ENCODE assay signal across 15 cellular contexts in the genomic region with DNA sequence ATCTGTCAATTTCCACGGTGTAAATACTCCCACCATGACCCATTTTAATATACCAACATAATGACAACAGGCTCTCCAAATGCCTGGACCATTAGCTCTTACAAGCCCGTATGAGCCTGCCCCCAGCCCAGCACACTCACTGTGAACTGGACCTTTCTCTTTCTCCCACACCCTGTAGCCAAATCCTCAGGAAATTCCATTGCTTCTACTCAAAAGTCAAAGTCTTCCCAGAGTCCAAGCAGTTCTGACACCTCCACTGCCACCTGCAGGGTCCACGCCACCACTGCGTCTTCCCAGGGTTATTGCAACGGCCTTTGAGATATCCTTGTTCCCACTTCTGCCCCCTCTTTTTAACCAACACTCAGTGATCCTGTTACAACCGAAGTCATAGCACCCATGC.
A peak's percentile ranks its signal among the peaks of the same experiment; 100 is the strongest.
DNase-seq lines count a peak whose midpoint lies in the region; ATAC-seq lines count a peak whose summit lies in the region.
"Had no signal": no experiment of that assay in that cellular context is flagged by ENCODE, and none has a peak within 500 bp of the region (broad histone marks: within the 10 kb centered on the region; RNA-seq: fewer than 3 reads in every experiment).

No MANE protein-coding gene starts in this region.

- no peak overlapping the region for H2BK12ac ChIP-seq in trophoblast cell (ENCODE audit: low read length)

- H3K18ac ChIP-seq in trophoblast cell (ENCODE audit: low read length): no peak overlapping the region

- no peak overlapping the region for H4K12ac ChIP-seq in trophoblast cell (ENCODE audit: low read depth, low read length)

- H2BK120ac ChIP-seq in trophoblast cell (ENCODE audit: insufficient read depth, low read length, poor library complexity): no peak overlapping the region

- H3K27ac ChIP-seq in trophoblast cell (ENCODE audit: low read depth, low read length): no peak overlapping the region
- H3K27ac ChIP-seq: HL-60, prostate gland had no signal

- no peak overlapping the region for H3K4me3 ChIP-seq in trophoblast cell (ENCODE audit: low read depth, low read length)
- H3K4me3 ChIP-seq: prostate gland had no signal

- H3K4me2 ChIP-seq in trophoblast cell (ENCODE audit: low read length): no peak overlapping the region

- no peak overlapping the region for H2BK5ac ChIP-seq in trophoblast cell (ENCODE audit: low read depth, low read length, poor library complexity)

- H3K79me2 ChIP-seq in trophoblast cell (ENCODE audit: control insufficient read depth, insufficient read depth, low read length, poor library complexity): no peaks in the 10 kb centered on the region

- no peak overlapping the region for H3K14ac ChIP-seq in trophoblast cell (ENCODE audit: low read length)

- H3K27me3 ChIP-seq in trophoblast cell (ENCODE audit: insufficient read depth, low read length): no peaks in the 10 kb centered on the region

- peaks cover 1% of the 10 kb centered on the region for H3K9me3 ChIP-seq in trophoblast cell (ENCODE audit: insufficient read depth, low read depth, low read length)
- H3K9me3 ChIP-seq: prostate gland had no signal

- WGBS in trophoblast cell (ENCODE audit: extremely low coverage, insufficient coverage, insufficient read length): no CpG with 5 or more reads among the region's 6 CpGs

- H2AFZ ChIP-seq in trophoblast cell (ENCODE audit: insufficient read depth, low read length, poor library complexity): no peak overlapping the region

- peaks cover 5 to 9% of the 10 kb centered on the region in 2 experiments for H3K4me1 ChIP-seq in trophoblast cell (ENCODE audit: control insufficient read depth in 1 of 2, insufficient read depth in 2 of 2, low read length in 2 of 2)
- H3K4me1 ChIP-seq: prostate gland had no signal

- H3K9ac ChIP-seq in trophoblast cell (ENCODE audit: low read length): no peak overlapping the region

- ATAC-seq in HG03025 (IDR thresholded peaks at IDR 0.05; ENCODE audit: low FRiP score, unreplicated experiment): no peak
- no peak for ATAC-seq in HG03108 (IDR thresholded peaks at IDR 0.05; ENCODE audit: unreplicated experiment)
- ATAC-seq: activated CD8-positive, alpha-beta memory T cell treated with anti-CD3 and anti-CD28 coated beads, Interleukin-2, amount 10 ng/mL, durations not matched to agents 7 days and 5 days; activated naive CD8-positive, alpha-beta T cell treated with anti-CD3 and anti-CD28 coated beads, Interleukin-2, amount 50 U/mL, for 24 hours had no signal

- H3K23ac ChIP-seq in trophoblast cell (ENCODE audit: low read length): no peak overlapping the region

- H4K8ac ChIP-seq in trophoblast cell (ENCODE audit: low read depth, low read length): no peak overlapping the region

- H3K36me3 ChIP-seq in trophoblast cell (ENCODE audit: control insufficient read depth in 1 of 2, insufficient read depth in 2 of 2, low read length in 2 of 2): no peaks in the 10 kb centered on the region
- H3K36me3 ChIP-seq: prostate gland had no signal

- DNase-seq in NCI-H510A treated with DMSO at 0.1 percent for 48 hours (lab: John Stamatoyannopoulos, UW): peak; percentile 7
- DNase-seq in NCI-H510A (lab: John Stamatoyannopoulos, UW): no peak
- peak; percentile 69 for DNase-seq in HT1080 (ENCODE audit: low read depth)
- DNase-seq in astrocyte of the hippocampus (ENCODE audit: low read depth, low spot score): peak; percentile 35
- peak; percentile 71 for DNase-seq in trophoblast cell
- no peak for DNase-seq in DMS79 (lab: John Stamatoyannopoulos, UW)
- DNase-seq: activated CD8-positive, alpha-beta memory T cell treated with anti-CD3 and anti-CD28 coated beads, Interleukin-2, amount 10 ng/mL, durations not matched to agents 7 days and 5 days; activated naive CD8-positive, alpha-beta T cell treated with anti-CD3 and anti-CD28 coated beads, Interleukin-2, amount 50 U/mL, for 24 hours; effector memory CD4-positive, alpha-beta T cell; NCI-H1092; substantia nigra had no signal

- H2AK5ac ChIP-seq in trophoblast cell (ENCODE audit: low read length): no peak overlapping the region

- no peaks in the 10 kb centered on the region for H3K79me1 ChIP-seq in trophoblast cell (ENCODE audit: low read length)

- H4K91ac ChIP-seq in trophoblast cell (ENCODE audit: low read depth, low read length): no peak overlapping the region

- no peak overlapping the region for H3K4ac ChIP-seq in trophoblast cell (ENCODE audit: low read depth, low read length)

Comparison
In these comparisons a context has a peak if more than half of its experiments do, and no peak if none do; other contexts are left out.
1. DNase-seq: peak in NCI-H510A treated with DMSO at 0.1 percent for 48 hours (single experiment), HT1080 (single experiment), astrocyte of the hippocampus (single experiment) and trophoblast cell (2 of 2); none in NCI-H510A (single experiment) and DMS79 (single experiment).